9 cellular contexts compared by ENCODE assay signal in the genomic region with DNA sequence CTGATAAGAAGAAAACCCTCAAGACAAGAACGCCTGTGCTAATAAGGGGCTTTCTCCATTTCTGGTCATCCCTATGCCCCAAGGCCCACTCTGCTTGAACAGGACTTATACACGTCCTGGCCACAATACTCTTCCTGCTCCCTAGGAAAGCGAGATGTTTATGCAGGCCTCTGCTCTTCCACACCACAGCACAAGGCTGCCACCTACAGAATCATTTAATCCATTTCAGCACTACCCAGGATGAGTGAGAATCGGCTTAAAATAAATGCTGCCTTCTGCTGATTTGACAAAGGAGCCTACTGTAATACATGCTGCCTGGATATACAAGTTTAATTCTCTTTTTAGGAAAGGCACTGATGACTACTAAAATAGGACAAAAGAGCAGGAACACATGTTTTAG. TPM values are rescaled to one million over a fixed set of nuclear protein-coding genes. Genes with fewer than 3 reads are reported as not detected.
DNase-seq lines count a peak whose midpoint lies in the region; ATAC-seq and TF ChIP-seq lines count a peak whose summit lies in the region.
"Had no signal": no experiment of that assay in that cellular context is flagged by ENCODE, and none has a peak within 500 bp of the region (broad histone marks: within the 10 kb centered on the region; RNA-seq: fewer than 3 reads in every experiment).

No MANE protein-coding gene starts in this region.

- H3K4me1 ChIP-seq in OCI-LY7 (ENCODE audit: insufficient read depth, low read length, poor library complexity, severe bottlenecking): no peaks in the 10 kb centered on the region
- peaks cover 0 to 5% (median 2%) of the 10 kb centered on the region in 4 donors for H3K4me1 ChIP-seq in esophagus muscularis mucosa
- H3K4me1 ChIP-seq in neural progenitor cell: no peaks in the 10 kb centered on the region

- H3K27ac ChIP-seq in OCI-LY7 (ENCODE audit: low read depth, low read length, poor library complexity, severe bottlenecking) (no peak overlapping the region), esophagus muscularis mucosa (replicated peaks in 1 of 4) (no peak overlapping the region), neural progenitor cell (no peak overlapping the region)

- H2AFZ ChIP-seq in OCI-LY7 (ENCODE audit: low read length): no peak overlapping the region
- no peak overlapping the region for H2AFZ ChIP-seq in neural progenitor cell (replicated peaks)

- no TSS peak for BruUV-seq in OCI-LY7 (replicated peaks; lab: Mats Ljungman, UMichigan)

- no peaks in the 10 kb centered on the region for H3K27me3 Mint-ChIP-seq in neural progenitor cell (ENCODE audit: insufficient read depth, low read depth)
- H3K27me3 Mint-ChIP-seq: dendritic cell treated with granulocyte-macrophage colony-stimulating factor and Interleukin-4, amounts not matched to agents 40 ng/mL and 50 ng/mL, for 4 days had no signal

- POLR2A ChIA-PET in OCI-LY7 (lab: Charles Lee): no interaction called here

- no peaks in the 10 kb centered on the region for H3K27me3 ChIP-seq in esophagus muscularis mucosa
- H3K27me3 ChIP-seq in neural progenitor cell: no peaks in the 10 kb centered on the region

- TF ChIP-seq POLR2A in esophagus muscularis mucosa (IDR thresholded peaks at IDR 0.05; ENCODE audit: low read depth): no peak

- TF ChIP-seq CTCF in HFF-Myc (IDR thresholded peaks at IDR 0.05; ENCODE audit: low read depth, low read length, missing control alignments): peak; percentile 45
- TF ChIP-seq CTCF in OCI-LY7 (conservative IDR thresholded peaks at IDR 0.05; ENCODE audit: low read length): peak; percentile 57
- TF ChIP-seq CTCF in esophagus muscularis mucosa (IDR thresholded peaks at IDR 0.05): peak; percentile 41 to 49 (median 44)
- TF ChIP-seq CTCF in neural progenitor cell (IDR thresholded peaks at IDR 0.05): peak; percentile 66

- no peaks in the 10 kb centered on the region for H3F3A ChIP-seq in neural progenitor cell (ENCODE audit: low read depth)

- H3K36me3 Mint-ChIP-seq in neural progenitor cell: no peaks in the 10 kb centered on the region

- H3K27ac Mint-ChIP-seq in neural progenitor cell: no peak overlapping the region
- H3K27ac Mint-ChIP-seq: dendritic cell treated with granulocyte-macrophage colony-stimulating factor and Interleukin-4, amounts not matched to agents 40 ng/mL and 50 ng/mL, for 4 days had no signal

- H3K4me2 ChIP-seq in OCI-LY7 (ENCODE audit: low read length) (no peak overlapping the region), neural progenitor cell (no peak overlapping the region)

- H3K4me3 Mint-ChIP-seq in neural progenitor cell: no peak overlapping the region
- H3K4me3 Mint-ChIP-seq: dendritic cell treated with granulocyte-macrophage colony-stimulating factor and Interleukin-4, amounts not matched to agents 40 ng/mL and 50 ng/mL, for 4 days had no signal

- H3K4me1 Mint-ChIP-seq in neural progenitor cell: peaks cover 6% of the 10 kb centered on the region

- H3K4me3 ChIP-seq in HFF-Myc (replicated peaks; ENCODE audit: low read depth, low read length): no peak overlapping the region
- no peak overlapping the region for H3K4me3 ChIP-seq in OCI-LY7 (ENCODE audit: low read depth, low read length, poor library complexity, severe bottlenecking)
- H3K4me3 ChIP-seq in esophagus muscularis mucosa: no peak overlapping the region
- H3K4me3 ChIP-seq in neural progenitor cell: no peak overlapping the region

- no peaks in the 10 kb centered on the region for H4K20me1 ChIP-seq in OCI-LY7 (ENCODE audit: insufficient read depth, low read length)
- no peaks in the 10 kb centered on the region for H4K20me1 ChIP-seq in neural progenitor cell (ENCODE audit: low read depth)

- TF ChIP-seq EP300 in esophagus muscularis mucosa (IDR thresholded peaks at IDR 0.05): no peak

- 54% methylated on average over 4 of the region's 4 CpGs for WGBS in esophagus muscularis mucosa

- no peak for ATAC-seq in HG03460 (IDR thresholded peaks at IDR 0.05; ENCODE audit: unreplicated experiment)
- no peak for ATAC-seq in HG03378 (IDR thresholded peaks at IDR 0.05; ENCODE audit: unreplicated experiment)

- intact Hi-C loops in OCI-LY7 (cut with micrococcal nuclease; ENCODE audit: unreplicated experiment) (no loop called here), esophagus muscularis mucosa (cut with DNase I) (no loop called here)

- H3K36me3 ChIP-seq in OCI-LY7 (ENCODE audit: insufficient read depth, low read length) (0 out of 2 replicates have a peak, but pooled peaks cover 5% of the 10 kb centered on the region), esophagus muscularis mucosa (peaks cover 0 to 8% (median 4%) of the 10 kb centered on the region in 4 donors), neural progenitor cell (no peaks in the 10 kb centered on the region)

- DNase-seq in AML-193 (lab: John Stamatoyannopoulos, UW) (peak; percentile 11 to 33), HFF-Myc (ENCODE audit: extremely low read depth, low read depth) (peak; percentile 52), OCI-LY7 (ENCODE audit: low spot score) (peak; percentile 25), esophagus muscularis mucosa (ENCODE audit: extremely low spot score) (no peak), neural progenitor cell (ENCODE audit: low spot score) (peak; percentile 71), SKM-1 treated with dmso at 0.1 percent for 144 hours (lab: John Stamatoyannopoulos, UW; ENCODE audit: unreplicated experiment) (no peak)

- no peaks in the 10 kb centered on the region for H3K9me2 ChIP-seq in OCI-LY7 (ENCODE audit: insufficient read depth, low read length)

- H3K9me3 Mint-ChIP-seq in neural progenitor cell: no peaks in the 10 kb centered on the region
- H3K9me3 Mint-ChIP-seq: dendritic cell treated with granulocyte-macrophage colony-stimulating factor and Interleukin-4, amounts not matched to agents 40 ng/mL and 50 ng/mL, for 4 days had no signal

- H3K79me2 ChIP-seq in OCI-LY7 (ENCODE audit: insufficient read depth, low read depth, low read length) (no peaks in the 10 kb centered on the region), neural progenitor cell (ENCODE audit: low read depth) (no peaks in the 10 kb centered on the region)

- CTCF ChIA-PET in OCI-LY7 (lab: Charles Lee; ENCODE audit: unreplicated experiment): no interaction called here

- H3K9me3 ChIP-seq in OCI-LY7 (ENCODE audit: low read length) (no peaks in the 10 kb centered on the region), esophagus muscularis mucosa (no peaks in the 10 kb centered on the region), neural progenitor cell (ENCODE audit: low read depth) (no peaks in the 10 kb centered on the region)

- H3K9ac ChIP-seq in neural progenitor cell: no peak overlapping the region

RNA-seq across cellular contexts. Expression of a gene that starts 29.4 kb away (rescaled TPM):
- total RNA-seq in OCI-LY7 (2014; rRNA removed; shearing (Covaris generic)): 3.4 and 4.5 TPM in 2 replicates
- total RNA-seq in OCI-LY7 (2022): 6.5 and 7.2 TPM in 2 replicates
- total RNA-seq in esophagus muscularis mucosa: 1 to 10 TPM; 3.0 to 5.0 (median 3.2) TPM
- total RNA-seq in neural progenitor cell (ENCODE audit: low replicate concordance): 4.3 and 5.1 TPM in 2 replicates

Comparison
In these comparisons a context has a peak if more than half of its experiments do, and no peak if none do; other contexts are left out.
1. DNase-seq: peak in AML-193 (2 of 2), HFF-Myc (single experiment), OCI-LY7 (single experiment) and neural progenitor cell (single experiment); none in esophagus muscularis mucosa (single experiment) and SKM-1 treated with dmso at 0.1 percent for 144 hours (single experiment).
2. Peak in every context shown above with its lines, with median percentiles within 50 percentile points of each other: CTCF ChIP-seq.